1 cellular context compared by ENCODE assay signal in the genomic region with DNA sequence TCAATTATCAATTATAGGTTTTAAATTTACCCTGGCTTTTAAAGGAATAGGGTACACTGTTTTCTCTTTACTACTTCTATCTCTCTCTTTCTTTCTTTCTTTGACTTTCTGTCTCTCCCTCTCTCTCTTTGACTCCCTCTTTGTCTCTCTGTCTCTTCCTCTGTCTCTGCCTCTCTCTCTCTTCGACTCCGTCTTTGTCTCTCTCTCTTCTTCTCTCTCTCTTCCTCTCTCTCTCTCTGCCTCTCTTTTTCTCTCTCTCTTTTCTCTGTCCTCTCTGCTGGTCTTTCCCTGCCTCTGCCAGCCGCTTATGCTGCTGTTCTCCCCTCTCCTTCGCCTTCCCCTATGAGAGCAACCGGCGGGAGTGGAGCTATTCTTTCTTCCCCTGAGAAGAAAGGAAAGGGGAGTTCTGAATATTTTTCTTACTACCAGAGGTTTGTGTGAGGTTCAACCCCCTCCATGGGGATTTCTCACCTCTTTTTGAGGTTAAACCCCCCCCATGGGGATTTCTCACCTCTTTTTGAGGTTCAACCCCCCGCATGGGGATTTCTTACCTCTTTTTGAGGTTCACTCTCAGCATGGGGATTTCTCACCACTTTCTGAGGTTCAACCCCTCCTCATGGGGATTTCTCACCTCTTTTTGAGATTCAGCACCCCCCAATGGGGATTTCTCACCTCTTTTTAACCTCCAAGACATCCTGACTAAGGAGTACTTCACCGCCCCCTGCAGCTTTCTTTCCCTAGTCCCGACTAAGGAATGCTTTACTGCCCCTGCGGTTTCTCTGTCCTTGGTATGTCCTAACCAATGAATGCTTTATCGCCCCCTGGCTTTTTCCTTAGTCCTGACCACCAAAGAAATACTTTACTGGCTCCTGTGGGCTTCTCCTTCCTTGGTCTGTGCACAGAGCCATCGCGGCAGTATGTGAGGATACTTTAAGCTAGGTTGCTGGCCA.
TF ChIP-seq lines count a peak whose summit lies in the region.

No MANE protein-coding gene starts in this region.

TF ChIP-seq in GM12878, 131 proteins besides CTCF, POLR2A, EP300 and RAD21 (continued from another document and continues in another):
- TF ChIP-seq, protein P1, sequence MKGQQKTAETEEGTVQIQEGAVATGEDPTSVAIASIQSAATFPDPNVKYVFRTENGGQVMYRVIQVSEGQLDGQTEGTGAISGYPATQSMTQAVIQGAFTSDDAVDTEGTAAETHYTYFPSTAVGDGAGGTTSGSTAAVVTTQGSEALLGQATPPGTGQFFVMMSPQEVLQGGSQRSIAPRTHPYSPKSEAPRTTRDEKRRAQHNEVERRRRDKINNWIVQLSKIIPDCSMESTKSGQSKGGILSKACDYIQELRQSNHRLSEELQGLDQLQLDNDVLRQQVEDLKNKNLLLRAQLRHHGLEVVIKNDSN (IDR thresholded peaks at IDR 0.05; ENCODE audit: borderline replicate concordance, extremely low read length, insufficient read depth, low read depth, low read length): no peak
- no peak for TF ChIP-seq HDAC6 (IDR thresholded peaks at IDR 0.05; ENCODE audit: unreplicated experiment)
- TF ChIP-seq, protein P2, sequence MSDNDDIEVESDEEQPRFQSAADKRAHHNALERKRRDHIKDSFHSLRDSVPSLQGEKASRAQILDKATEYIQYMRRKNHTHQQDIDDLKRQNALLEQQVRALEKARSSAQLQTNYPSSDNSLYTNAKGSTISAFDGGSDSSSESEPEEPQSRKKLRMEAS (IDR thresholded peaks at IDR 0.05; ENCODE audit: low read depth, low read length): no peak
- TF ChIP-seq, protein P3, sequence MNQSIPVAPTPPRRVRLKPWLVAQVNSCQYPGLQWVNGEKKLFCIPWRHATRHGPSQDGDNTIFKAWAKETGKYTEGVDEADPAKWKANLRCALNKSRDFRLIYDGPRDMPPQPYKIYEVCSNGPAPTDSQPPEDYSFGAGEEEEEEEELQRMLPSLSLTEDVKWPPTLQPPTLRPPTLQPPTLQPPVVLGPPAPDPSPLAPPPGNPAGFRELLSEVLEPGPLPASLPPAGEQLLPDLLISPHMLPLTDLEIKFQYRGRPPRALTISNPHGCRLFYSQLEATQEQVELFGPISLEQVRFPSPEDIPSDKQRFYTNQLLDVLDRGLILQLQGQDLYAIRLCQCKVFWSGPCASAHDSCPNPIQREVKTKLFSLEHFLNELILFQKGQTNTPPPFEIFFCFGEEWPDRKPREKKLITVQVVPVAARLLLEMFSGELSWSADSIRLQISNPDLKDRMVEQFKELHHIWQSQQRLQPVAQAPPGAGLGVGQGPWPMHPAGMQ (IDR thresholded peaks at IDR 0.05; ENCODE audit: borderline replicate concordance): 0 out of 2 replicates have a peak, but pooled peaks have one; percentile 35
- no peak for TF ChIP-seq KLF5 (IDR thresholded peaks at IDR 0.05; ENCODE audit: partially characterized antibody)
- TF ChIP-seq SRF (IDR thresholded peaks at IDR 0.05; ENCODE audit: low read depth in 2 of 2, low read length in 2 of 2): peak in 1 of 2 experiments; percentile 18; a peak in 1 of 4 replicates
- TF ChIP-seq, protein P4, sequence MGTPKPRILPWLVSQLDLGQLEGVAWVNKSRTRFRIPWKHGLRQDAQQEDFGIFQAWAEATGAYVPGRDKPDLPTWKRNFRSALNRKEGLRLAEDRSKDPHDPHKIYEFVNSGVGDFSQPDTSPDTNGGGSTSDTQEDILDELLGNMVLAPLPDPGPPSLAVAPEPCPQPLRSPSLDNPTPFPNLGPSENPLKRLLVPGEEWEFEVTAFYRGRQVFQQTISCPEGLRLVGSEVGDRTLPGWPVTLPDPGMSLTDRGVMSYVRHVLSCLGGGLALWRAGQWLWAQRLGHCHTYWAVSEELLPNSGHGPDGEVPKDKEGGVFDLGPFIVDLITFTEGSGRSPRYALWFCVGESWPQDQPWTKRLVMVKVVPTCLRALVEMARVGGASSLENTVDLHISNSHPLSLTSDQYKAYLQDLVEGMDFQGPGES (IDR thresholded peaks at IDR 0.05): no peak
- TF ChIP-seq ETV6 (conservative IDR thresholded peaks at IDR 0.05 in 1 of 2, IDR thresholded peaks at IDR 0.05 in 1 of 2; ENCODE audit: borderline replicate concordance in 1 of 2, low read depth in 1 of 2): peak in 1 of 2 experiments; percentile 44; a peak in 1 of 4 replicates
- TF ChIP-seq, protein P5, sequence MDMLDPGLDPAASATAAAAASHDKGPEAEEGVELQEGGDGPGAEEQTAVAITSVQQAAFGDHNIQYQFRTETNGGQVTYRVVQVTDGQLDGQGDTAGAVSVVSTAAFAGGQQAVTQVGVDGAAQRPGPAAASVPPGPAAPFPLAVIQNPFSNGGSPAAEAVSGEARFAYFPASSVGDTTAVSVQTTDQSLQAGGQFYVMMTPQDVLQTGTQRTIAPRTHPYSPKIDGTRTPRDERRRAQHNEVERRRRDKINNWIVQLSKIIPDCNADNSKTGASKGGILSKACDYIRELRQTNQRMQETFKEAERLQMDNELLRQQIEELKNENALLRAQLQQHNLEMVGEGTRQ (IDR thresholded peaks at IDR 0.05; ENCODE audit: borderline replicate concordance, low read depth, low read length): no peak
- TF ChIP-seq, protein P6, sequence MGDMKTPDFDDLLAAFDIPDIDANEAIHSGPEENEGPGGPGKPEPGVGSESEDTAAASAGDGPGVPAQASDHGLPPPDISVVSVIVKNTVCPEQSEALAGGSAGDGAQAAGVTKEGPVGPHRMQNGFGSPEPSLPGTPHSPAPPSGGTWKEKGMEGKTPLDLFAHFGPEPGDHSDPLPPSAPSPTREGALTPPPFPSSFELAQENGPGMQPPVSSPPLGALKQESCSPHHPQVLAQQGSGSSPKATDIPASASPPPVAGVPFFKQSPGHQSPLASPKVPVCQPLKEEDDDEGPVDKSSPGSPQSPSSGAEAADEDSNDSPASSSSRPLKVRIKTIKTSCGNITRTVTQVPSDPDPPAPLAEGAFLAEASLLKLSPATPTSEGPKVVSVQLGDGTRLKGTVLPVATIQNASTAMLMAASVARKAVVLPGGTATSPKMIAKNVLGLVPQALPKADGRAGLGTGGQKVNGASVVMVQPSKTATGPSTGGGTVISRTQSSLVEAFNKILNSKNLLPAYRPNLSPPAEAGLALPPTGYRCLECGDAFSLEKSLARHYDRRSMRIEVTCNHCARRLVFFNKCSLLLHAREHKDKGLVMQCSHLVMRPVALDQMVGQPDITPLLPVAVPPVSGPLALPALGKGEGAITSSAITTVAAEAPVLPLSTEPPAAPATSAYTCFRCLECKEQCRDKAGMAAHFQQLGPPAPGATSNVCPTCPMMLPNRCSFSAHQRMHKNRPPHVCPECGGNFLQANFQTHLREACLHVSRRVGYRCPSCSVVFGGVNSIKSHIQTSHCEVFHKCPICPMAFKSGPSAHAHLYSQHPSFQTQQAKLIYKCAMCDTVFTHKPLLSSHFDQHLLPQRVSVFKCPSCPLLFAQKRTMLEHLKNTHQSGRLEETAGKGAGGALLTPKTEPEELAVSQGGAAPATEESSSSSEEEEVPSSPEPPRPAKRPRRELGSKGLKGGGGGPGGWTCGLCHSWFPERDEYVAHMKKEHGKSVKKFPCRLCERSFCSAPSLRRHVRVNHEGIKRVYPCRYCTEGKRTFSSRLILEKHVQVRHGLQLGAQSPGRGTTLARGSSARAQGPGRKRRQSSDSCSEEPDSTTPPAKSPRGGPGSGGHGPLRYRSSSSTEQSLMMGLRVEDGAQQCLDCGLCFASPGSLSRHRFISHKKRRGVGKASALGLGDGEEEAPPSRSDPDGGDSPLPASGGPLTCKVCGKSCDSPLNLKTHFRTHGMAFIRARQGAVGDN (IDR thresholded peaks at IDR 0.05): no peak
- peak in 1 of 2 experiments; percentile 14; a peak in 1 of 3 replicates for TF ChIP-seq EGR1 (IDR thresholded peaks at IDR 0.05; ENCODE audit: borderline replicate concordance in 1 of 2, low read depth in 2 of 2, low read length in 2 of 2)
- TF ChIP-seq SMAD1 (IDR thresholded peaks at IDR 0.05; ENCODE audit: low read depth, partially characterized antibody): peak; percentile 30
- TF ChIP-seq BRCA1 (IDR thresholded peaks at IDR 0.05; ENCODE audit: low read depth, low read length): no peak
- no peak for TF ChIP-seq SMARCA5 (IDR thresholded peaks at IDR 0.05)
- no peak for TF ChIP-seq SREBF1 (IDR thresholded peaks at IDR 0.05; ENCODE audit: low read length)
- TF ChIP-seq FOXK2 (IDR thresholded peaks at IDR 0.05): no peak; the same call in 1 of the 2 replicates
- TF ChIP-seq, protein P7, sequence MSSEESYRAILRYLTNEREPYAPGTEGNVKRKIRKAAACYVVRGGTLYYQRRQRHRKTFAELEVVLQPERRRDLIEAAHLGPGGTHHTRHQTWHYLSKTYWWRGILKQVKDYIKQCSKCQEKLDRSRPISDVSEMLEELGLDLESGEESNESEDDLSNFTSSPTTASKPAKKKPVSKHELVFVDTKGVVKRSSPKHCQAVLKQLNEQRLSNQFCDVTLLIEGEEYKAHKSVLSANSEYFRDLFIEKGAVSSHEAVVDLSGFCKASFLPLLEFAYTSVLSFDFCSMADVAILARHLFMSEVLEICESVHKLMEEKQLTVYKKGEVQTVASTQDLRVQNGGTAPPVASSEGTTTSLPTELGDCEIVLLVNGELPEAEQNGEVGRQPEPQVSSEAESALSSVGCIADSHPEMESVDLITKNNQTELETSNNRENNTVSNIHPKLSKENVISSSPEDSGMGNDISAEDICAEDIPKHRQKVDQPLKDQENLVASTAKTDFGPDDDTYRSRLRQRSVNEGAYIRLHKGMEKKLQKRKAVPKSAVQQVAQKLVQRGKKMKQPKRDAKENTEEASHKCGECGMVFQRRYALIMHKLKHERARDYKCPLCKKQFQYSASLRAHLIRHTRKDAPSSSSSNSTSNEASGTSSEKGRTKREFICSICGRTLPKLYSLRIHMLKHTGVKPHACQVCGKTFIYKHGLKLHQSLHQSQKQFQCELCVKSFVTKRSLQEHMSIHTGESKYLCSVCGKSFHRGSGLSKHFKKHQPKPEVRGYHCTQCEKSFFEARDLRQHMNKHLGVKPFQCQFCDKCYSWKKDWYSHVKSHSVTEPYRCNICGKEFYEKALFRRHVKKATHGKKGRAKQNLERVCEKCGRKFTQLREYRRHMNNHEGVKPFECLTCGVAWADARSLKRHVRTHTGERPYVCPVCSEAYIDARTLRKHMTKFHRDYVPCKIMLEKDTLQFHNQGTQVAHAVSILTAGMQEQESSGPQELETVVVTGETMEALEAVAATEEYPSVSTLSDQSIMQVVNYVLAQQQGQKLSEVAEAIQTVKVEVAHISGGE (CRISPR knock-in tag; IDR thresholded peaks at IDR 0.05): no peak
- TF ChIP-seq RUNX3 (IDR thresholded peaks at IDR 0.05; ENCODE audit: low read length): peak; percentile 98
- TF ChIP-seq, protein P8, sequence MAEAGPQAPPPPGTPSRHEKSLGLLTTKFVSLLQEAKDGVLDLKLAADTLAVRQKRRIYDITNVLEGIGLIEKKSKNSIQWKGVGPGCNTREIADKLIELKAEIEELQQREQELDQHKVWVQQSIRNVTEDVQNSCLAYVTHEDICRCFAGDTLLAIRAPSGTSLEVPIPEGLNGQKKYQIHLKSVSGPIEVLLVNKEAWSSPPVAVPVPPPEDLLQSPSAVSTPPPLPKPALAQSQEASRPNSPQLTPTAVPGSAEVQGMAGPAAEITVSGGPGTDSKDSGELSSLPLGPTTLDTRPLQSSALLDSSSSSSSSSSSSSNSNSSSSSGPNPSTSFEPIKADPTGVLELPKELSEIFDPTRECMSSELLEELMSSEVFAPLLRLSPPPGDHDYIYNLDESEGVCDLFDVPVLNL (IDR thresholded peaks at IDR 0.05; ENCODE audit: low read depth, low read length): no peak
- TF ChIP-seq SIN3A (IDR thresholded peaks at IDR 0.05; ENCODE audit: low read depth, low read length): no peak
- TF ChIP-seq, protein P9, sequence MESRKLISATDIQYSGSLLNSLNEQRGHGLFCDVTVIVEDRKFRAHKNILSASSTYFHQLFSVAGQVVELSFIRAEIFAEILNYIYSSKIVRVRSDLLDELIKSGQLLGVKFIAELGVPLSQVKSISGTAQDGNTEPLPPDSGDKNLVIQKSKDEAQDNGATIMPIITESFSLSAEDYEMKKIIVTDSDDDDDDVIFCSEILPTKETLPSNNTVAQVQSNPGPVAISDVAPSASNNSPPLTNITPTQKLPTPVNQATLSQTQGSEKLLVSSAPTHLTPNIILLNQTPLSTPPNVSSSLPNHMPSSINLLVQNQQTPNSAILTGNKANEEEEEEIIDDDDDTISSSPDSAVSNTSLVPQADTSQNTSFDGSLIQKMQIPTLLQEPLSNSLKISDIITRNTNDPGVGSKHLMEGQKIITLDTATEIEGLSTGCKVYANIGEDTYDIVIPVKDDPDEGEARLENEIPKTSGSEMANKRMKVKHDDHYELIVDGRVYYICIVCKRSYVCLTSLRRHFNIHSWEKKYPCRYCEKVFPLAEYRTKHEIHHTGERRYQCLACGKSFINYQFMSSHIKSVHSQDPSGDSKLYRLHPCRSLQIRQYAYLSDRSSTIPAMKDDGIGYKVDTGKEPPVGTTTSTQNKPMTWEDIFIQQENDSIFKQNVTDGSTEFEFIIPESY (IDR thresholded peaks at IDR 0.05): no peak
- TF ChIP-seq JUNB (IDR thresholded peaks at IDR 0.05): peak; percentile 70
- peak; percentile 74 for TF ChIP-seq MEF2A (IDR thresholded peaks at IDR 0.05; ENCODE audit: insufficient read depth, low read depth, low read length)
- TF ChIP-seq SREBF2 (IDR thresholded peaks at IDR 0.05; ENCODE audit: low read length): no peak
- TF ChIP-seq, protein P10, sequence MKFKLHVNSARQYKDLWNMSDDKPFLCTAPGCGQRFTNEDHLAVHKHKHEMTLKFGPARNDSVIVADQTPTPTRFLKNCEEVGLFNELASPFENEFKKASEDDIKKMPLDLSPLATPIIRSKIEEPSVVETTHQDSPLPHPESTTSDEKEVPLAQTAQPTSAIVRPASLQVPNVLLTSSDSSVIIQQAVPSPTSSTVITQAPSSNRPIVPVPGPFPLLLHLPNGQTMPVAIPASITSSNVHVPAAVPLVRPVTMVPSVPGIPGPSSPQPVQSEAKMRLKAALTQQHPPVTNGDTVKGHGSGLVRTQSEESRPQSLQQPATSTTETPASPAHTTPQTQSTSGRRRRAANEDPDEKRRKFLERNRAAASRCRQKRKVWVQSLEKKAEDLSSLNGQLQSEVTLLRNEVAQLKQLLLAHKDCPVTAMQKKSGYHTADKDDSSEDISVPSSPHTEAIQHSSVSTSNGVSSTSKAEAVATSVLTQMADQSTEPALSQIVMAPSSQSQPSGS (IDR thresholded peaks at IDR 0.05; ENCODE audit: low read length): peak; percentile 75; the same call in 1 of the 2 replicates
- no peak for TF ChIP-seq NRF1 (conservative IDR thresholded peaks at IDR 0.05; ENCODE audit: low read depth, low read length)
- no peak for TF ChIP-seq ZNF622 (IDR thresholded peaks at IDR 0.05)
- TF ChIP-seq FOXM1 (IDR thresholded peaks at IDR 0.05; ENCODE audit: low read depth, low read length): peak; percentile 93
- no peak for TF ChIP-seq LARP7 (IDR thresholded peaks at IDR 0.05)
- TF ChIP-seq NFYA (IDR thresholded peaks at IDR 0.05; ENCODE audit: borderline replicate concordance, low read depth, low read length): no peak
- TF ChIP-seq, protein P11, sequence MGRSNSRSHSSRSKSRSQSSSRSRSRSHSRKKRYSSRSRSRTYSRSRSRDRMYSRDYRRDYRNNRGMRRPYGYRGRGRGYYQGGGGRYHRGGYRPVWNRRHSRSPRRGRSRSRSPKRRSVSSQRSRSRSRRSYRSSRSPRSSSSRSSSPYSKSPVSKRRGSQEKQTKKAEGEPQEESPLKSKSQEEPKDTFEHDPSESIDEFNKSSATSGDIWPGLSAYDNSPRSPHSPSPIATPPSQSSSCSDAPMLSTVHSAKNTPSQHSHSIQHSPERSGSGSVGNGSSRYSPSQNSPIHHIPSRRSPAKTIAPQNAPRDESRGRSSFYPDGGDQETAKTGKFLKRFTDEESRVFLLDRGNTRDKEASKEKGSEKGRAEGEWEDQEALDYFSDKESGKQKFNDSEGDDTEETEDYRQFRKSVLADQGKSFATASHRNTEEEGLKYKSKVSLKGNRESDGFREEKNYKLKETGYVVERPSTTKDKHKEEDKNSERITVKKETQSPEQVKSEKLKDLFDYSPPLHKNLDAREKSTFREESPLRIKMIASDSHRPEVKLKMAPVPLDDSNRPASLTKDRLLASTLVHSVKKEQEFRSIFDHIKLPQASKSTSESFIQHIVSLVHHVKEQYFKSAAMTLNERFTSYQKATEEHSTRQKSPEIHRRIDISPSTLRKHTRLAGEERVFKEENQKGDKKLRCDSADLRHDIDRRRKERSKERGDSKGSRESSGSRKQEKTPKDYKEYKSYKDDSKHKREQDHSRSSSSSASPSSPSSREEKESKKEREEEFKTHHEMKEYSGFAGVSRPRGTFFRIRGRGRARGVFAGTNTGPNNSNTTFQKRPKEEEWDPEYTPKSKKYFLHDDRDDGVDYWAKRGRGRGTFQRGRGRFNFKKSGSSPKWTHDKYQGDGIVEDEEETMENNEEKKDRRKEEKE (IDR thresholded peaks at IDR 0.05): no peak
